In genomic region chr15:89526601-89527441, GRCh38 we compare ENCODE assay signal across 20 cellular contexts. TPM values are rescaled to one million over a fixed set of nuclear protein-coding genes. Genes with fewer than 3 reads are reported as not detected.
A peak's percentile ranks its signal among the peaks of the same experiment; 100 is the strongest.
DNase-seq lines count a peak whose midpoint lies in the region; ATAC-seq, FAIRE-seq and TF ChIP-seq lines count a peak whose summit lies in the region.
"Had no signal": no experiment of that assay in that cellular context is flagged by ENCODE, and none has a peak within 500 bp of the region (broad histone marks: within the 10 kb centered on the region; RNA-seq: fewer than 3 reads in every experiment).

No MANE protein-coding gene starts in this region.

- H3K18ac ChIP-seq in H1 (ENCODE audit: extremely low read depth, low read length) (no peak overlapping the region), H9 (ENCODE audit: insufficient read length, low read depth, low read length) (no peak overlapping the region)

- H3K36me3 Mint-ChIP-seq in osteocyte (ENCODE audit: unreplicated experiment) (no peaks in the 10 kb centered on the region), T-helper 17 cell (ENCODE audit: low read depth) (no peaks in the 10 kb centered on the region), H9 (ENCODE audit: insufficient read depth in 1 of 3, low read depth in 3 of 3) (no peaks in the 10 kb centered on the region)
- no peaks in the 10 kb centered on the region for H3K36me3 Mint-ChIP-seq in stimulated activated effector memory CD8-positive, alpha-beta T cell treated with anti-CD3 and anti-CD28 coated beads, Interleukin-12 subunit alpha, Interleukin-12 subunit beta, amount 100 ng/mL, for 72 hours
- H3K36me3 Mint-ChIP-seq: CD4-positive, alpha-beta memory T cell had no signal

- no peaks in the 10 kb centered on the region for H3K27me3 ChIP-seq in H1 (replicated peaks in 1 of 4; ENCODE audit: control insufficient read depth in 3 of 4, extremely low read depth in 1 of 4, insufficient read depth in 3 of 4, low read length in 3 of 4)
- peaks cover 0 to 17% (median 0%) of the 10 kb centered on the region in 4 donors for H3K27me3 ChIP-seq in esophagus muscularis mucosa
- H3K27me3 ChIP-seq in colonic mucosa = no peaks in the 10 kb centered on the region
- no peaks in the 10 kb centered on the region for H3K27me3 ChIP-seq in H9 (ENCODE audit: insufficient read depth, low read length)

- CTCF ChIA-PET in H1 (lab: Charles Lee; ENCODE audit: partially characterized antibody) = no interaction called here

- H3K4me1 ChIP-seq in H1 (replicated peaks in 1 of 4; ENCODE audit: control insufficient read depth in 3 of 4, insufficient read depth in 4 of 4, low read length in 3 of 4) (peaks cover 0 to 1% (median 0%) of the 10 kb centered on the region in 4 experiments; a peak in 1 of 7 replicates), esophagus muscularis mucosa (no peaks in the 10 kb centered on the region), colonic mucosa (no peaks in the 10 kb centered on the region), H9 (ENCODE audit: insufficient read depth, low read length) (no peaks in the 10 kb centered on the region)

- no peak for TF ChIP-seq RAD21 in H1 (IDR thresholded peaks at IDR 0.05 in 1 of 2, conservative IDR thresholded peaks at IDR 0.05 in 1 of 2; ENCODE audit: low read depth in 2 of 2, low read length in 2 of 2)

- DNase-seq in H1 (ENCODE audit: low read depth in 1 of 2, low spot score in 2 of 2) (no peak), esophagus muscularis mucosa (ENCODE audit: extremely low spot score) (peak; percentile 89), osteocyte (ENCODE audit: extremely low spot score, unreplicated experiment) (peak; percentile 71), T-helper 17 cell (no peak), anterior cingulate cortex (lab: John Stamatoyannopoulos, UW) (no peak), colonic mucosa (no peak), H9 (no peak)
- no peak for DNase-seq in stimulated activated effector memory CD8-positive, alpha-beta T cell treated with anti-CD3 and anti-CD28 coated beads, Interleukin-12 subunit alpha, Interleukin-12 subunit beta, amount 100 ng/mL, for 72 hours (ENCODE audit: low spot score in 2 of 2)
- DNase-seq: C1 segment of cervical spinal cord; Calu3; CD4-positive, alpha-beta memory T cell; COR-L47; DND-41; HCEC 1CT had no signal

- H2BK120ac ChIP-seq in H1 (replicated peaks; ENCODE audit: low read depth, low read length) (no peak overlapping the region), H9 (ENCODE audit: low read depth, low read length, poor library complexity, severe bottlenecking) (no peak overlapping the region)

- TF ChIP-seq CTCF in H1 (IDR thresholded peaks at IDR 0.05; ENCODE audit: control extremely low read depth in 1 of 3, insufficient read depth in 1 of 3, low read depth in 1 of 3, low read length in 3 of 3) = no peak
- no peak for TF ChIP-seq CTCF in esophagus muscularis mucosa (IDR thresholded peaks at IDR 0.05)
- no peak for TF ChIP-seq CTCF in osteocyte (IDR thresholded peaks at IDR 0.05)
- no peak for TF ChIP-seq CTCF in colonic mucosa (IDR thresholded peaks at IDR 0.05)
- no peak for TF ChIP-seq CTCF in H9 (conservative IDR thresholded peaks at IDR 0.05)

- H2BK15ac ChIP-seq in H1 (ENCODE audit: low read length) = no peak overlapping the region
- H2BK15ac ChIP-seq in H9 (ENCODE audit: low read depth, low read length) = no peak overlapping the region

- H3K23me2 ChIP-seq in H1 (ENCODE audit: low read depth, low read length) (no peaks in the 10 kb centered on the region), H9 (ENCODE audit: insufficient read length, low read depth, low read length, poor library complexity, severe bottlenecking) (no peaks in the 10 kb centered on the region)

- H3K9me3 Mint-ChIP-seq in osteocyte (ENCODE audit: unreplicated experiment) (no peaks in the 10 kb centered on the region), H9 (no peaks in the 10 kb centered on the region)
- no peaks in the 10 kb centered on the region for H3K9me3 Mint-ChIP-seq in stimulated activated effector memory CD8-positive, alpha-beta T cell treated with anti-CD3 and anti-CD28 coated beads, Interleukin-12 subunit alpha, Interleukin-12 subunit beta, amount 100 ng/mL, for 72 hours
- H3K9me3 Mint-ChIP-seq: CD4-positive, alpha-beta memory T cell; GM23338 had no signal

- H2BK5ac ChIP-seq in H1 (ENCODE audit: low read depth, low read length) = no peak overlapping the region
- no peak overlapping the region for H2BK5ac ChIP-seq in H9 (ENCODE audit: insufficient read length, low read length)

- H3K56ac ChIP-seq in H1 (replicated peaks; ENCODE audit: insufficient read length, low read depth, low read length) (no peak overlapping the region), H9 (ENCODE audit: insufficient read length, low read depth, low read length) (no peak overlapping the region)

- H4K20me1 ChIP-seq in H1 (replicated peaks in 1 of 2; ENCODE audit: control insufficient read depth in 1 of 2, insufficient read depth in 2 of 2, low read length in 2 of 2) (no peaks in the 10 kb centered on the region), H9 (ENCODE audit: control insufficient read depth, insufficient read depth, insufficient read length) (no peaks in the 10 kb centered on the region)

- H3K4me3 Mint-ChIP-seq in osteocyte (ENCODE audit: unreplicated experiment) (no peak overlapping the region), T-helper 17 cell (no peak overlapping the region), H9 (no peak overlapping the region)
- H3K4me3 Mint-ChIP-seq in stimulated activated effector memory CD8-positive, alpha-beta T cell treated with anti-CD3 and anti-CD28 coated beads, Interleukin-12 subunit alpha, Interleukin-12 subunit beta, amount 100 ng/mL, for 72 hours = no peak overlapping the region
- H3K4me3 Mint-ChIP-seq: CD4-positive, alpha-beta memory T cell; GM23338 had no signal

- H3K79me1 ChIP-seq in H1 (ENCODE audit: low read depth, low read length) (no peaks in the 10 kb centered on the region), H9 (ENCODE audit: insufficient read depth, low read depth, low read length, poor library complexity, severe bottlenecking) (no peaks in the 10 kb centered on the region)

- 0 out of 7 replicates have a peak overlapping the region, but pooled peaks of 1 of the 4 experiments have one; percentile 10 for H3K9ac ChIP-seq in H1 (replicated peaks in 1 of 4; ENCODE audit: extremely low read depth in 1 of 4, low read depth in 3 of 4, low read length in 3 of 4)
- H3K9ac ChIP-seq in colonic mucosa (ENCODE audit: low read depth in 2 of 2, low read length in 2 of 2) = no peak overlapping the region
- no peak overlapping the region for H3K9ac ChIP-seq in H9 (ENCODE audit: extremely low read depth, insufficient read length, low read length)

- no peak overlapping the region for H2BK20ac ChIP-seq in H1 (ENCODE audit: low read length)
- H2BK20ac ChIP-seq in H9 (ENCODE audit: low read depth, low read length, poor library complexity, severe bottlenecking) = no peak overlapping the region

- H4K5ac ChIP-seq in H1 (ENCODE audit: insufficient read length, low read depth, low read length) (no peak overlapping the region), H9 (ENCODE audit: insufficient read length, low read depth, low read length) (no peak overlapping the region)

- no peak for FAIRE-seq in H1 (lab: Jason Lieb, UNC)
- FAIRE-seq: G401.6, GM12892, H54 had no signal

- H4K8ac ChIP-seq in H1 (ENCODE audit: extremely low read depth, insufficient read depth, low read length) (peak overlapping the region; percentile 12; the same call in 1 of the 2 replicates), H9 (replicated peaks; ENCODE audit: insufficient read length, low read depth, low read length) (no peak overlapping the region)

- H3K79me2 ChIP-seq in H1 (ENCODE audit: control insufficient read depth in 1 of 2, insufficient read depth in 2 of 2, low read length in 2 of 2) (no peaks in the 10 kb centered on the region), H9 (ENCODE audit: insufficient read depth, low read length) (no peaks in the 10 kb centered on the region)

- H3K27me3 Mint-ChIP-seq in osteocyte (ENCODE audit: unreplicated experiment) (peaks cover 44% of the 10 kb centered on the region), T-helper 17 cell (peaks cover 7% of the 10 kb centered on the region), H9 (ENCODE audit: low read depth) (peaks cover 4% of the 10 kb centered on the region; the same call in 1 of the 2 replicates)

- H3K4me2 ChIP-seq in H1 (ENCODE audit: insufficient read depth in 1 of 2, low read depth in 2 of 2, low read length in 2 of 2) = no peak overlapping the region
- no peak overlapping the region for H3K4me2 ChIP-seq in H9 (ENCODE audit: insufficient read depth, insufficient read length, low read length)
- H3K4me2 ChIP-seq: GM23338 had no signal

- H2AFZ ChIP-seq in H1 (ENCODE audit: low read length) (peak overlapping the region; percentile 9; the same call in 1 of the 2 replicates), H9 (ENCODE audit: low read length) (no peak overlapping the region)
- H2AFZ ChIP-seq: GM23338 had no signal

- H3K4me1 Mint-ChIP-seq in osteocyte (ENCODE audit: unreplicated experiment) (peaks cover 3% of the 10 kb centered on the region), T-helper 17 cell (no peaks in the 10 kb centered on the region), H9 (peaks cover 3% of the 10 kb centered on the region in 2 experiments; a peak in 3 of 4 replicates)
- no peaks in the 10 kb centered on the region for H3K4me1 Mint-ChIP-seq in stimulated activated effector memory CD8-positive, alpha-beta T cell treated with anti-CD3 and anti-CD28 coated beads, Interleukin-12 subunit alpha, Interleukin-12 subunit beta, amount 100 ng/mL, for 72 hours
- H3K4me1 Mint-ChIP-seq: CD4-positive, alpha-beta memory T cell had no signal

- H3K27ac Mint-ChIP-seq in osteocyte (ENCODE audit: unreplicated experiment) = no peak overlapping the region
- no peak overlapping the region for H3K27ac Mint-ChIP-seq in stimulated activated effector memory CD8-positive, alpha-beta T cell treated with anti-CD3 and anti-CD28 coated beads, Interleukin-12 subunit alpha, Interleukin-12 subunit beta, amount 100 ng/mL, for 72 hours
- no peak overlapping the region for H3K27ac Mint-ChIP-seq in T-helper 17 cell
- peak overlapping the region in 1 of 3 experiments; percentile 57; a peak in 1 of 7 replicates for H3K27ac Mint-ChIP-seq in H9
- H3K27ac Mint-ChIP-seq: CD4-positive, alpha-beta memory T cell; GM23338 had no signal

- TF ChIP-seq POLR2A in H1 (IDR thresholded peaks at IDR 0.05; ENCODE audit: control extremely low read depth in 1 of 2, low read depth in 2 of 2, low read length in 2 of 2) = no peak
- no peak for TF ChIP-seq POLR2A in esophagus muscularis mucosa (IDR thresholded peaks at IDR 0.05; ENCODE audit: low read depth)

- H2BK12ac ChIP-seq in H1 (ENCODE audit: low read depth, low read length) = no peak overlapping the region
- H2BK12ac ChIP-seq in H9 (ENCODE audit: insufficient read length, low read depth, low read length) = no peak overlapping the region

- no peak for TF ChIP-seq EP300 in H1 (IDR thresholded peaks at IDR 0.05; ENCODE audit: borderline replicate concordance in 1 of 2, low read depth in 2 of 2, low read length in 2 of 2)
- TF ChIP-seq EP300 in esophagus muscularis mucosa (IDR thresholded peaks at IDR 0.05) = no peak

- POLR2A ChIA-PET in H1 (lab: Charles Lee; ENCODE audit: partially characterized antibody) = no interaction called here

- no peak overlapping the region for H3T11ph ChIP-seq in H9 (ENCODE audit: low read length)

- no peak overlapping the region for H3K4ac ChIP-seq in H1 (replicated peaks; ENCODE audit: insufficient read length, low read depth, low read length)
- H3K4ac ChIP-seq in H9 (ENCODE audit: low read depth, low read length) = no peak overlapping the region

- H3K27ac ChIP-seq in H1 (ENCODE audit: low read depth, low read length) (no peak overlapping the region), esophagus muscularis mucosa (replicated peaks in 1 of 4) (no peak overlapping the region), colonic mucosa (no peak overlapping the region), H9 (ENCODE audit: insufficient read length, low read depth, low read length) (no peak overlapping the region)

- peak; percentile 29 for ATAC-seq in stimulated activated effector memory CD8-positive, alpha-beta T cell treated with anti-CD3 and anti-CD28 coated beads, Interleukin-12 subunit alpha, Interleukin-12 subunit beta, amount 100 ng/mL, for 72 hours
- ATAC-seq in T-helper 17 cell = no peak
- ATAC-seq: GM23338 had no signal

- H3K4me3 ChIP-seq in H1 (ENCODE audit: extremely low read depth in 1 of 4, insufficient read depth in 2 of 4, low read depth in 3 of 4, low read length in 4 of 4) (no peak overlapping the region), esophagus muscularis mucosa (no peak overlapping the region), colonic mucosa (no peak overlapping the region)
- H3K4me3 ChIP-seq: GM23338 had no signal

- no peak overlapping the region for H2AK5ac ChIP-seq in H1 (ENCODE audit: low read depth, low read length)
- H2AK5ac ChIP-seq in H9 (ENCODE audit: insufficient read length, low read length) = no peak overlapping the region

- WGBS in H1 (ENCODE audit: extremely low coverage in 1 of 2, insufficient coverage in 1 of 2, insufficient read length in 1 of 2, insufficient replicate concordance in 2 of 2, low coverage in 1 of 2, low lambda C conversion rate in 2 of 2, missing lambda C conversion rate in 1 of 2), 2 experiments = 94% methylated on average over 10 of the region's 10 CpGs; no CpG with 5 or more reads in 1 of the 2 experiments
- 70% methylated on average over 10 of the region's 10 CpGs for WGBS in esophagus muscularis mucosa
- WGBS in H9 (ENCODE audit: extremely low coverage, insufficient read length, low lambda C conversion rate) = no CpG with 5 or more reads among the region's 10 CpGs

- H4K91ac ChIP-seq in H1 (replicated peaks; ENCODE audit: insufficient read length, low read length) (no peak overlapping the region), H9 (ENCODE audit: insufficient read length, low read depth, low read length) (no peak overlapping the region)

- no peaks in the 10 kb centered on the region for H3K36me3 ChIP-seq in H1 (ENCODE audit: control insufficient read depth in 2 of 4, insufficient read depth in 4 of 4, low read length in 3 of 4)
- H3K36me3 ChIP-seq in esophagus muscularis mucosa = no peaks in the 10 kb centered on the region
- no peaks in the 10 kb centered on the region for H3K36me3 ChIP-seq in colonic mucosa

- no peak overlapping the region for H3K23ac ChIP-seq in H1 (ENCODE audit: insufficient read length)
- H3K23ac ChIP-seq in H9 (ENCODE audit: insufficient read length, low read depth, low read length) = no peak overlapping the region

- H3K9me3 ChIP-seq in H1 (ENCODE audit: insufficient read depth in 2 of 2, low read depth in 1 of 2, low read length in 1 of 2) = no peaks in the 10 kb centered on the region
- H3K9me3 ChIP-seq in esophagus muscularis mucosa = no peaks in the 10 kb centered on the region
- no peaks in the 10 kb centered on the region for H3K9me3 ChIP-seq in T-helper 17 cell (ENCODE audit: control insufficient read depth, low read length, poor library complexity, severe bottlenecking)
- H3K9me3 ChIP-seq in colonic mucosa = no peaks in the 10 kb centered on the region
- no peaks in the 10 kb centered on the region for H3K9me3 ChIP-seq in H9 (ENCODE audit: control insufficient read depth, low read depth, low read length)

- H3K14ac ChIP-seq in H1 (ENCODE audit: insufficient read length) (no peak overlapping the region), H9 (ENCODE audit: insufficient read depth, low read length) (no peak overlapping the region)

- intact Hi-C loops in esophagus muscularis mucosa (cut with DNase I) (no loop called here), colonic mucosa (cut with DNase I) (no loop called here)

RNA-seq across cellular contexts. Expression of gene RHCG, which starts 30.4 kb away (rescaled TPM):
- total RNA-seq in H1 (2021; fragmentation: NEBNext Ultra II Directional; extraction: Animal tissue kit (Norgen Biotek cat#: 25700)) = 0.46 TPM in 1 of 2 replicates, not detected in the other
- 0.53 and 0.68 TPM in 2 replicates for polyA plus RNA-seq in H1 (2011; rRNA removed)
- polyA plus RNA-seq in H1 (2011; cell fraction: cytosol; rRNA removed) = 0.74 TPM
- polyA plus RNA-seq in H1 (2011; cell fraction: nucleus; rRNA removed) = 0.97 TPM
- polyA plus RNA-seq in H1 (2012, experiment 1 of 2) = 0.25 to 0.58 TPM (median 0.45 TPM) in 4 replicates
- 0.39 TPM for polyA plus RNA-seq in H1 (2012, experiment 2 of 2)
- 0.43 TPM for polyA plus RNA-seq in H1 (2013, experiment 1 of 2)
- polyA plus RNA-seq in H1 (2013, experiment 2 of 2) = 0.37 TPM
- 1.2 and 1.6 TPM in 2 replicates for polyA minus RNA-seq in H1 (2011; rRNA and poly(A)+ RNA removed)
- polyA minus RNA-seq in H1 (2011; cell fraction: cytosol; rRNA and poly(A)+ RNA removed) = not detected
- polyA minus RNA-seq in H1 (2011; cell fraction: nucleus; rRNA and poly(A)+ RNA removed) = 0.30 TPM
- total RNA-seq in esophagus muscularis mucosa (1 to 10 TPM in 1 of 4 donors, not detected in 3; 1.2 TPM), osteocyte (not detected in 2 replicates), T-helper 17 cell (not detected), colonic mucosa (under 1 TPM; 0.48 to 0.67 TPM), H9 (2021) (0.28 and 0.31 TPM in 2 replicates)
- total RNA-seq: A172; CD4-positive, alpha-beta memory T cell had no signal
- polyA plus RNA-seq: BJ; CD4-positive, alpha-beta memory T cell had no signal

RNA-seq across cellular contexts. Expression of gene TICRR, which starts 48.4 kb away (rescaled TPM):
- total RNA-seq in H1 (2021; fragmentation: NEBNext Ultra II Directional; extraction: Animal tissue kit (Norgen Biotek cat#: 25700)) = 34.8 and 37.3 TPM in 2 replicates
- 13.1 and 15.9 TPM in 2 replicates for polyA plus RNA-seq in H1 (2011; rRNA removed)
- polyA plus RNA-seq in H1 (2011; cell fraction: cytosol; rRNA removed) = 11.5 TPM
- 33.1 TPM for polyA plus RNA-seq in H1 (2011; cell fraction: nucleus; rRNA removed)
- polyA plus RNA-seq in H1 (2012, experiment 1 of 2) = 20.9 to 25.2 TPM (median 21.8 TPM) in 4 replicates
- polyA plus RNA-seq in H1 (2012, experiment 2 of 2) = 7.1 TPM
- 16.6 TPM for polyA plus RNA-seq in H1 (2013, experiment 1 of 2)
- 15.2 TPM for polyA plus RNA-seq in H1 (2013, experiment 2 of 2)
- 40.4 and 45.5 TPM in 2 replicates for polyA minus RNA-seq in H1 (2011; rRNA and poly(A)+ RNA removed)
- 20.3 TPM for polyA minus RNA-seq in H1 (2011; cell fraction: cytosol; rRNA and poly(A)+ RNA removed)
- 49.5 TPM for polyA minus RNA-seq in H1 (2011; cell fraction: nucleus; rRNA and poly(A)+ RNA removed)
- total RNA-seq in esophagus muscularis mucosa (under 1 TPM in 3 of 4 donors, not detected in 1; under 0.01 to 0.29 (median 0.06) TPM), osteocyte (2.1 and 2.3 TPM in 2 replicates), T-helper 17 cell (under 1 TPM; 0.21 to 0.22 TPM), colonic mucosa (10 to 100 TPM in 1 of 2 donors, 1 to 10 TPM in 1; 2.9 to 14.6 TPM), H9 (2021) (26.0 TPM in 2 replicates)

Comparison
In these comparisons a context has a peak if more than half of its experiments do, and no peak if none do; other contexts are left out.
1. DNase-seq: peak in esophagus muscularis mucosa (single experiment) and osteocyte (single experiment); none in H1 (0 of 2), stimulated activated effector memory CD8-positive, alpha-beta T cell treated with anti-CD3 and anti-CD28 coated beads, Interleukin-12 subunit alpha, Interleukin-12 subunit beta, amount 100 ng/mL, for 72 hours (0 of 2), T-helper 17 cell (0 of 3), anterior cingulate cortex (0 of 58), colonic mucosa (single experiment) and H9 (single experiment).